12 cellular contexts compared by ENCODE assay signal in the genomic region with DNA sequence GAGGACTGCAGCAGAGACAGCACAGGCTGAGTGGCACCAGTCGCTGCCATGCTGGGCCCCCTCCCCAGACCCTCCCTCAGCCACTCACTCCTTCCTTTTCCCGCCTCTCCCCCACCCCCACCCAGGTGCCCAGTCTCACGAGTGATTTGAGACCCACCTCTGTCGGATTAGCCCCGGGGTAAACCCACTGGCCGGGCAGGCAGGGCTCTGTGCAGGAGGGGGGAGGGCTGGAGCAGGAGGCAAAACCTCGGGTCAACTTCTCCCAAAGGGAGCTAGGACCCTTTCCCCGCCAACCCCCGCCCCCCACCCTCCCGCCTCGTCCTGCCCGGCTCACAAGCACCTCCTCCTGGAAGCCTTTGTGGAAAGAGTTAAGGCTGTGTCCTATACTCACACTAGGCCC. TPM values are rescaled to one million over a fixed set of nuclear protein-coding genes. Genes with fewer than 3 reads are reported as not detected.
A peak's percentile ranks its signal among the peaks of the same experiment; 100 is the strongest.
DNase-seq lines count a peak whose midpoint lies in the region; ATAC-seq and TF ChIP-seq lines count a peak whose summit lies in the region.
"Had no signal": no experiment of that assay in that cellular context is flagged by ENCODE, and none has a peak within 500 bp of the region (broad histone marks: within the 10 kb centered on the region; RNA-seq: fewer than 3 reads in every experiment).

No MANE protein-coding gene starts in this region.

- H3K9me3 Mint-ChIP-seq in activated T-cell treated with anti-CD3 and anti-CD28 coated beads, Interleukin-2, amount 50 U/mL, for 72 hours: no peaks in the 10 kb centered on the region
- peaks cover 0 to 3% (median 0%) of the 10 kb centered on the region in 3 donors for H3K9me3 Mint-ChIP-seq in T-cell

- H3K4me1 ChIP-seq in iPS-15b (ENCODE audit: control insufficient read depth, insufficient read depth, low read length) (peaks cover 31% of the 10 kb centered on the region), gastrocnemius medialis (peaks cover 51 to 53% of the 10 kb centered on the region in 2 donors), smooth muscle cell (ENCODE audit: low read depth) (peaks cover 45% of the 10 kb centered on the region)

- H3K27me3 Mint-ChIP-seq in activated T-cell treated with anti-CD3 and anti-CD28 coated beads, Interleukin-2, amount 50 U/mL, for 72 hours (ENCODE audit: low read depth): no peaks in the 10 kb centered on the region
- H3K27me3 Mint-ChIP-seq in T-cell: no peaks in the 10 kb centered on the region

- no peak for TF ChIP-seq POLR2A in gastrocnemius medialis (IDR thresholded peaks at IDR 0.05)
- no peak for TF ChIP-seq POLR2A in lower leg skin (IDR thresholded peaks at IDR 0.05)

- CTCF ChIA-PET in T-cell (lab: Charles Lee): no interaction called here

- DNase-seq in activated T-cell treated with anti-CD3 and anti-CD28 coated beads, Interleukin-2, amount 50 U/mL, for 72 hours: no peak
- DNase-seq in activated T-cell treated with anti-CD3 and anti-CD28 coated beads, Interleukin-2, amount 50 U/mL, for 48 hours: no peak
- DNase-seq in T-cell (no peak), gastrocnemius medialis (no peak), smooth muscle cell (lab: John Stamatoyannopoulos, UW; ENCODE audit: unreplicated experiment) (no peak), lower leg skin (ENCODE audit: low spot score in 2 of 2) (no peak)
- DNase-seq: body of pancreas, COR-L47, NCI-H2171 treated with DMSO at 0.1 percent for 48 hours had no signal

- peak overlapping the region; percentile 72 for H3K27ac Mint-ChIP-seq in activated T-cell treated with anti-CD3 and anti-CD28 coated beads, Interleukin-2, amount 50 U/mL, for 72 hours
- H3K27ac Mint-ChIP-seq in T-cell: peak overlapping the region; percentile 50 to 91

- H3K4me3 Mint-ChIP-seq in activated T-cell treated with anti-CD3 and anti-CD28 coated beads, Interleukin-2, amount 50 U/mL, for 72 hours: no peak overlapping the region
- H3K4me3 Mint-ChIP-seq in T-cell: no peak overlapping the region

- H4K20me1 ChIP-seq in smooth muscle cell (ENCODE audit: low read depth): no peaks in the 10 kb centered on the region

- H3K27ac ChIP-seq in gastrocnemius medialis: peak overlapping the region; percentile 94 to 100 (median 100)
- no peak overlapping the region for H3K27ac ChIP-seq in smooth muscle cell (ENCODE audit: low read depth)

- intact Hi-C loops in gastrocnemius medialis (cut with DNase I; ENCODE audit: low total_unique reads) (loop anchor here (5.0 to 10.0 kb wide), 3 partner anchors 82 to 620 kb away; a partner anchor contains a TSS), lower leg skin (cut with DNase I; ENCODE audit: low total_unique reads) (no loop called here)

- H3K9ac ChIP-seq in iPS-15b (ENCODE audit: low read depth, low read length) (peak overlapping the region; percentile 47), smooth muscle cell (ENCODE audit: low read depth) (no peak overlapping the region)

- peaks cover 55% of the 10 kb centered on the region for H3K79me2 ChIP-seq in smooth muscle cell (ENCODE audit: low read depth)

- in situ Hi-C loops in gastrocnemius medialis (cut with MboI; ENCODE audit: low sequenced_read_pairs in 4 of 4): loop anchor here in 1 of 4 donors (25.0 kb wide), 1 partner anchor 682 kb away; a partner anchor contains a TSS

- H3K9me3 ChIP-seq in iPS-15b (ENCODE audit: control insufficient read depth, insufficient read depth, low read length) (no peaks in the 10 kb centered on the region), gastrocnemius medialis (no peaks in the 10 kb centered on the region), smooth muscle cell (replicated peaks; ENCODE audit: low read depth) (no peaks in the 10 kb centered on the region)
- H3K9me3 ChIP-seq: body of pancreas, HAP-1 had no signal

- no peak for TF ChIP-seq CTCF in gastrocnemius medialis (IDR thresholded peaks at IDR 0.05 in 4 of 5, conservative IDR thresholded peaks at IDR 0.05 in 1 of 5)
- no peak for TF ChIP-seq CTCF in smooth muscle cell (IDR thresholded peaks at IDR 0.05; ENCODE audit: borderline replicate concordance, insufficient read depth, poor library complexity, severe bottlenecking)
- TF ChIP-seq CTCF in lower leg skin (IDR thresholded peaks at IDR 0.05): no peak

- peaks cover 69% of the 10 kb centered on the region for H3K4me1 Mint-ChIP-seq in activated T-cell treated with anti-CD3 and anti-CD28 coated beads, Interleukin-2, amount 50 U/mL, for 72 hours (ENCODE audit: low read depth)
- peaks cover 63 to 66% (median 64%) of the 10 kb centered on the region in 3 donors for H3K4me1 Mint-ChIP-seq in T-cell

- POLR2A ChIA-PET in T-cell (lab: Charles Lee): interaction anchor here in 1 of 2 donors (0.6 kb wide), 1 partner anchor 787 kb away, joined by 5 read pairs; no protein-coding TSS in a partner anchor

- H3K36me3 ChIP-seq in iPS-15b (ENCODE audit: control insufficient read depth, insufficient read depth, low read length): peaks cover 23% of the 10 kb centered on the region
- H3K36me3 ChIP-seq in gastrocnemius medialis: peaks cover 0 to 31% of the 10 kb centered on the region in 2 donors
- no peaks in the 10 kb centered on the region for H3K36me3 ChIP-seq in smooth muscle cell (ENCODE audit: low read depth)

- 83% methylated on average over 1 of the region's 12 CpGs for WGBS in smooth muscle cell (ENCODE audit: low lambda C conversion rate)
- 71% methylated on average over 12 of the region's 12 CpGs for WGBS in lower leg skin, 2 donors

- no peak for ATAC-seq in activated T-cell treated with anti-CD3 and anti-CD28 coated beads, Interleukin-2, amount 50 U/mL, for 72 hours (replicated peaks in 1 of 2)
- ATAC-seq in T-cell (replicated peaks in 1 of 4): no peak
- ATAC-seq in gastrocnemius medialis: no peak
- no peak for ATAC-seq in HG02759 (IDR thresholded peaks at IDR 0.05; ENCODE audit: unreplicated experiment)
- ATAC-seq: body of pancreas had no signal

- H3K27me3 ChIP-seq in iPS-15b (ENCODE audit: control insufficient read depth, insufficient read depth, low read length) (peaks cover under 1% of the 10 kb centered on the region), gastrocnemius medialis (no peaks in the 10 kb centered on the region), smooth muscle cell (ENCODE audit: low read depth) (no peaks in the 10 kb centered on the region)
- H3K27me3 ChIP-seq: body of pancreas had no signal

- no peak overlapping the region for H2AFZ ChIP-seq in smooth muscle cell (ENCODE audit: low read depth)

- no peak overlapping the region for H3K4me3 ChIP-seq in iPS-15b (ENCODE audit: low read depth, low read length)
- H3K4me3 ChIP-seq in gastrocnemius medialis: no peak overlapping the region
- H3K4me3 ChIP-seq in smooth muscle cell: no peak overlapping the region
- H3K4me3 ChIP-seq in lower leg skin (ENCODE audit: low read depth, poor library complexity, severe bottlenecking): no peak overlapping the region
- H3K4me3 ChIP-seq: body of pancreas, HAP-1 had no signal

- H3K4me2 ChIP-seq in smooth muscle cell: no peak overlapping the region

- peaks cover 7 to 18% of the 10 kb centered on the region in 2 donors for H3K36me3 Mint-ChIP-seq in activated T-cell treated with anti-CD3 and anti-CD28 coated beads, Interleukin-2, amount 50 U/mL, for 72 hours (ENCODE audit: insufficient read depth in 2 of 2)
- H3K36me3 Mint-ChIP-seq in T-cell: peaks cover 33% of the 10 kb centered on the region

- H3F3A ChIP-seq in smooth muscle cell (ENCODE audit: low read depth): peaks cover 20% of the 10 kb centered on the region

RNA-seq across cellular contexts. Expression of a gene that starts 3.5 kb away (rescaled TPM):
- 10 to 100 TPM; 45.9 to 67.8 TPM for total RNA-seq in activated T-cell treated with anti-CD3 and anti-CD28 coated beads, Interleukin-2, amount 50 U/mL, for 72 hours
- 10 to 100 TPM; 23.8 to 66.6 (median 52.6) TPM for total RNA-seq in T-cell
- total RNA-seq in gastrocnemius medialis: 100 to 1,000 TPM in 3 of 4 donors, 10 to 100 TPM in 1; 54.9 to 121 (median 102) TPM
- 16.5 and 29.3 TPM in 2 replicates for total RNA-seq in smooth muscle cell
- 68.6 and 79.6 TPM in 2 replicates for polyA plus RNA-seq in smooth muscle cell
- 10 to 100 TPM; 34.0 to 44.9 (median 41.5) TPM for total RNA-seq in lower leg skin

RNA-seq across cellular contexts. Expression of a gene that starts 7.1 kb away (rescaled TPM):
- 100 to 1,000 TPM; 185 to 217 TPM for total RNA-seq in activated T-cell treated with anti-CD3 and anti-CD28 coated beads, Interleukin-2, amount 50 U/mL, for 72 hours
- total RNA-seq in T-cell (100 to 1,000 TPM in 2 of 5 donors, 10 to 100 TPM in 3; 72.9 to 108 (median 90.3) TPM), gastrocnemius medialis (100 to 1,000 TPM; 154 to 281 (median 240) TPM), smooth muscle cell (88.4 and 97.2 TPM in 2 replicates), lower leg skin (100 to 1,000 TPM; 210 to 233 (median 222) TPM)
- polyA plus RNA-seq in smooth muscle cell: 109 and 134 TPM in 2 replicates

RNA-seq across cellular contexts. Expression of a gene that starts 15.8 kb away (rescaled TPM):
- total RNA-seq in activated T-cell treated with anti-CD3 and anti-CD28 coated beads, Interleukin-2, amount 50 U/mL, for 72 hours: 10 to 100 TPM; 36.3 to 37.1 TPM
- total RNA-seq in T-cell (10 to 100 TPM; 35.3 to 63.7 (median 44.3) TPM), gastrocnemius medialis (10 to 100 TPM in 3 of 4 donors, 1 to 10 TPM in 1; 9.5 to 16.4 (median 15.1) TPM), smooth muscle cell (13.8 and 20.3 TPM in 2 replicates), lower leg skin (10 to 100 TPM; 13.4 to 21.4 (median 16.7) TPM)
- polyA plus RNA-seq in smooth muscle cell: 17.4 and 19.2 TPM in 2 replicates

RNA-seq across cellular contexts. Expression of a gene that starts 16.1 kb away (rescaled TPM):
- 100 to 1,000 TPM in 1 of 2 donors, 10 to 100 TPM in 1; 90.5 to 100 TPM for total RNA-seq in activated T-cell treated with anti-CD3 and anti-CD28 coated beads, Interleukin-2, amount 50 U/mL, for 72 hours
- total RNA-seq in T-cell: 10 to 100 TPM; 13.0 to 36.1 (median 32.3) TPM
- 10 to 100 TPM; 12.9 to 28.0 (median 17.6) TPM for total RNA-seq in gastrocnemius medialis
- total RNA-seq in smooth muscle cell: 5.4 and 11.0 TPM in 2 replicates
- polyA plus RNA-seq in smooth muscle cell: 17.5 and 21.7 TPM in 2 replicates
- total RNA-seq in lower leg skin: 10 to 100 TPM; 20.3 to 39.0 (median 28.2) TPM

RNA-seq across cellular contexts. Expression of a gene that starts 23.0 kb away (rescaled TPM):
- 10 to 100 TPM; 67.7 to 84.4 TPM for total RNA-seq in activated T-cell treated with anti-CD3 and anti-CD28 coated beads, Interleukin-2, amount 50 U/mL, for 72 hours
- total RNA-seq in T-cell: 10 to 100 TPM; 55.3 to 67.7 (median 65.4) TPM
- 10 to 100 TPM; 42.8 to 62.3 (median 46.5) TPM for total RNA-seq in gastrocnemius medialis
- total RNA-seq in smooth muscle cell: 31.0 and 37.7 TPM in 2 replicates
- polyA plus RNA-seq in smooth muscle cell: 68.1 and 68.7 TPM in 2 replicates
- 10 to 100 TPM; 35.4 to 45.6 (median 38.8) TPM for total RNA-seq in lower leg skin
